In the genomic region with DNA sequence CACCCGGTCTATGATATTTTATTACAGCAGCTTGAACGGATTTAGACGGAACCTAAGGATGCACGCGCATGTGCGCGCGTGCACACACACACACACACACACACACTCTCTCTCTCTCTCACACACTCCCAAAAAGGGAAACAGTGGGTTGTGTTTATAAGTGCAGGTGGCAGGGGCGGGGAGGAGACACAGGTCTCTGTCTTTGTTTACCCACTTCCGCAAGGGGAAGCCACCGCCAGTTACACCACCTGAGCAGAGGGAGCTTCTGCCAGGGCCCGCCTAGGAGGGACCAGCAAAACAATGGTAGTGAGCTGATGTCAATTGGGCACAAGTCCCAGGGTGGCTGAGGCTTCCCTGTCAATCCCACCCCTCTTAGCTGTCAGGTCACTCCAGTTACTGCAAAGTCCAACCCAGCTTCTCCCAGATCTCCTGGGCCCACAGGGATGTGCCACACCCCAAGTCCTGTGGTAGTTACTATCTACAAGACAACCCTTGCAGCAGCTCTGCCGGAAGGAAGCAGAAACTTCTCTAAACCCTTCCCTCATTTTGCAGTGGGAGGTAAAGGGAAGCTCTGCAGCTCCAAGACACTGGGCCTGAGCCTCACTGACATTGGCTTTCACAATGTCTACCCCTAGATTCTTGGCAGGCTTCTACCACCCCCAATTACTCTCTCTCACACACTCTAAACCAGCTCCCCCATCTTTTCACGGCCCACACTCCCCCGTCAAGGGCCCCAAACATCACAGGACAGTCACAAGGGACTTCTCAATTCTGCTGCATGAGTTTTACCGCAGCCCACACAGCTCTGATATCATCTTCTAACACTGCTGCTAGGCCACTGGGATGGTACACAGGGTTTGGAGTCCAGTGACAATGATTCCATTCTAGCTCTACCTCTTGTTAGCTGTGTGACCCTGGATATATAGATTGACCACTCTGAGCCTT, we compare ENCODE assay signal across 8 cellular contexts. TPM values are rescaled to one million over a fixed set of nuclear protein-coding genes. Genes with fewer than 3 reads are reported as not detected.
DNase-seq lines count a peak whose midpoint lies in the region; ATAC-seq lines count a peak whose summit lies in the region.

No MANE protein-coding gene starts in this region.

- no peak overlapping the region for H2BK120ac ChIP-seq in mesendoderm (ENCODE audit: low read depth, low read length)

- no peak overlapping the region for H3K9ac ChIP-seq in mesendoderm (ENCODE audit: low read length)

- no peak overlapping the region for H4K8ac ChIP-seq in mesendoderm (ENCODE audit: low read depth, low read length)

- H4K5ac ChIP-seq in mesendoderm (ENCODE audit: low read length): no peak overlapping the region

- no peak overlapping the region for H3K18ac ChIP-seq in mesendoderm (ENCODE audit: low read length)

- H3K27ac Mint-ChIP-seq in IgD-negative memory B cell: peak overlapping the region; percentile 92 to 98 (median 97)

- H3K79me1 ChIP-seq in mesendoderm (ENCODE audit: low read length): peaks cover 32% of the 10 kb centered on the region

- H3K4ac ChIP-seq in mesendoderm (ENCODE audit: low read depth, low read length): no peak overlapping the region

- peak; percentile 41 for DNase-seq in GDM1 (lab: John Stamatoyannopoulos, UW)
- DNase-seq in activated CD4-positive, CD25-positive, alpha-beta regulatory T cell (lab: John Stamatoyannopoulos, UW): peak in 3 of 4 experiments; percentile 20 to 71 (median 67)
- DNase-seq in stimulated activated CD4-positive, alpha-beta T cell treated with anti-CD3 and anti-CD28 coated beads, Interleukin-12 subunit alpha, Interleukin-12 subunit beta, amount 100 ng/mL, for 48 hours (ENCODE audit: low read depth in 2 of 3, low spot score in 1 of 3): peak; percentile 48 to 56 (median 52)
- DNase-seq in mesendoderm: no peak
- no peak for DNase-seq in glomerular visceral epithelial cell (ENCODE audit: extremely low spot score)

- no peak overlapping the region for H2BK5ac ChIP-seq in mesendoderm (ENCODE audit: low read length)

- no peak overlapping the region for H3K4me3 ChIP-seq in esophagus (ENCODE audit: low read depth in 1 of 2, low read length in 2 of 2)
- H3K4me3 ChIP-seq in mesendoderm (ENCODE audit: low read length): no peak overlapping the region

- H3K56ac ChIP-seq in mesendoderm (ENCODE audit: low read length): no peak overlapping the region

- H3K27ac ChIP-seq in esophagus (ENCODE audit: low read depth in 2 of 2, low read length in 1 of 2) (peak overlapping the region; percentile 38 to 51), mesendoderm (ENCODE audit: low read depth, low read length) (no peak overlapping the region)

- H3K9me3 ChIP-seq in esophagus (ENCODE audit: control insufficient read depth in 2 of 2, insufficient read depth in 1 of 2, low read depth in 1 of 2, low read length in 1 of 2): no peaks in the 10 kb centered on the region

- ATAC-seq in GM21423 (IDR thresholded peaks at IDR 0.05; ENCODE audit: unreplicated experiment): peak; percentile 87

- no peaks in the 10 kb centered on the region for H3K27me3 Mint-ChIP-seq in IgD-negative memory B cell

- H3K36me3 Mint-ChIP-seq in IgD-negative memory B cell: peaks cover 9% of the 10 kb centered on the region

- no peak overlapping the region for H2BK15ac ChIP-seq in mesendoderm (replicated peaks; ENCODE audit: low read depth)

- peaks cover 23% of the 10 kb centered on the region for H3K79me2 ChIP-seq in mesendoderm (ENCODE audit: control insufficient read depth, insufficient read depth, low read length)

- no peak overlapping the region for H3K4me2 ChIP-seq in mesendoderm (ENCODE audit: low read length)

- H3K4me1 ChIP-seq in esophagus (ENCODE audit: control insufficient read depth in 2 of 2, insufficient read depth in 2 of 2, low read length in 1 of 2): peaks cover 13 to 32% of the 10 kb centered on the region in 2 donors
- no peaks in the 10 kb centered on the region for H3K4me1 ChIP-seq in mesendoderm (ENCODE audit: control insufficient read depth, low read depth, low read length)

- H3K27me3 ChIP-seq in esophagus (ENCODE audit: control insufficient read depth in 1 of 2, insufficient read depth in 2 of 2, low read length in 2 of 2) (no peaks in the 10 kb centered on the region), mesendoderm (ENCODE audit: insufficient read depth, low read length, poor library complexity) (no peaks in the 10 kb centered on the region)

- WGBS in esophagus, 2 donors: 57 to 60% methylated on average over 16 of the region's 16 CpGs
- WGBS in mesendoderm (ENCODE audit: extremely low coverage, insufficient coverage, low lambda C conversion rate): no CpG with 5 or more reads among the region's 16 CpGs

- no peak overlapping the region for H3K23ac ChIP-seq in mesendoderm (ENCODE audit: low read length)

- peaks cover 40 to 60% (median 49%) of the 10 kb centered on the region in 3 donors for H3K4me1 Mint-ChIP-seq in IgD-negative memory B cell

- H3K36me3 ChIP-seq in esophagus (ENCODE audit: control insufficient read depth in 2 of 2, insufficient read depth in 2 of 2, low read length in 1 of 2): peaks cover 0 to 2% of the 10 kb centered on the region in 2 donors
- H3K36me3 ChIP-seq in mesendoderm (ENCODE audit: control insufficient read depth, insufficient read depth, low read length): no peaks in the 10 kb centered on the region

- H3K9me3 Mint-ChIP-seq in IgD-negative memory B cell: no peaks in the 10 kb centered on the region

- H2AK5ac ChIP-seq in mesendoderm (ENCODE audit: low read length): no peak overlapping the region

- H3K4me3 Mint-ChIP-seq in IgD-negative memory B cell: peak overlapping the region; percentile 69 to 87 (median 80)

RNA-seq across cellular contexts. Expression of gene ANXA11, which starts 17.6 kb away (rescaled TPM):
- 243 TPM for polyA plus RNA-seq in IgD-negative memory B cell
- polyA plus RNA-seq in esophagus: 100 to 1,000 TPM; 155 to 287 TPM
- 235 TPM for polyA plus RNA-seq in mesendoderm (2013, experiment 1 of 2)
- 239 TPM for polyA plus RNA-seq in mesendoderm (2013, experiment 2 of 2)

RNA-seq across cellular contexts. Expression of gene PLAC9, which starts 55.2 kb away (rescaled TPM):
- polyA plus RNA-seq in IgD-negative memory B cell: not detected
- 1 to 10 TPM; 5.5 to 5.8 TPM for polyA plus RNA-seq in esophagus
- polyA plus RNA-seq in mesendoderm (2013, experiment 1 of 2): 18.5 TPM
- 19.5 TPM for polyA plus RNA-seq in mesendoderm (2013, experiment 2 of 2)

Comparison
In these comparisons a context has a peak if more than half of its experiments do, and no peak if none do; other contexts are left out.
1. DNase-seq: peak in GDM1 (single experiment), activated CD4-positive, CD25-positive, alpha-beta regulatory T cell (3 of 4) and stimulated activated CD4-positive, alpha-beta T cell treated with anti-CD3 and anti-CD28 coated beads, Interleukin-12 subunit alpha, Interleukin-12 subunit beta, amount 100 ng/mL, for 48 hours (3 of 3); none in mesendoderm (single experiment) and glomerular visceral epithelial cell (single experiment).